14 cellular contexts compared by ENCODE assay signal in genomic region chr2:152508446-152508845, GRCh38.
DNase-seq lines count a peak whose midpoint lies in the region; ATAC-seq lines count a peak whose summit lies in the region.
"Had no signal": no experiment of that assay in that cellular context is flagged by ENCODE, and none has a peak within 500 bp of the region (broad histone marks: within the 10 kb centered on the region; RNA-seq: fewer than 3 reads in every experiment).

No MANE protein-coding gene starts in this region.

- peak; percentile 19 for DNase-seq in NCI-H748 (lab: John Stamatoyannopoulos, UW; ENCODE audit: unreplicated experiment)
- DNase-seq in NCI-H748 treated with DMSO at 0.1 percent for 48 hours (lab: John Stamatoyannopoulos, UW), result no peak
- peak; percentile 13 to 46 for DNase-seq in SW 1271 (lab: John Stamatoyannopoulos, UW)
- peak; percentile 40 for DNase-seq in fibroblast of the conjunctiva (ENCODE audit: low read depth)
- no peak for DNase-seq in UCSD-AML1 (lab: John Stamatoyannopoulos, UW; ENCODE audit: unreplicated experiment)
- DNase-seq: amygdala, GF-D8, NCI-H524, SHP77, upper lobe of right lung had no signal

- H3K27ac ChIP-seq in temporal lobe (ENCODE audit: low read depth, low read length), result peak overlapping the region; percentile 51
- H3K27ac ChIP-seq: upper lobe of right lung, VCaP had no signal

- ATAC-seq in HG03025 (IDR thresholded peaks at IDR 0.05; ENCODE audit: low FRiP score, unreplicated experiment) (no peak), HG03571 (IDR thresholded peaks at IDR 0.05; ENCODE audit: unreplicated experiment) (no peak)
- ATAC-seq: upper lobe of right lung had no signal

Comparison
In these comparisons a context has a peak if more than half of its experiments do, and no peak if none do; other contexts are left out.
1. DNase-seq: peak in NCI-H748 (single experiment), SW 1271 (2 of 2) and fibroblast of the conjunctiva (single experiment); none in NCI-H748 treated with DMSO at 0.1 percent for 48 hours (single experiment) and UCSD-AML1 (single experiment).